ENCODE assay signal across 20 cellular contexts in genomic region chr5:100668511-100668910, GRCh38.
DNase-seq lines count a peak whose midpoint lies in the region; ATAC-seq and TF ChIP-seq lines count a peak whose summit lies in the region.
"Had no signal": no experiment of that assay in that cellular context is flagged by ENCODE, and none has a peak within 500 bp of the region (broad histone marks: within the 10 kb centered on the region; RNA-seq: fewer than 3 reads in every experiment).

No MANE protein-coding gene starts in this region.

- H3K36me3 ChIP-seq in RWPE2 (ENCODE audit: low read depth) (no peaks in the 10 kb centered on the region), esophagus squamous epithelium (no peaks in the 10 kb centered on the region)
- H3K36me3 ChIP-seq: tibial nerve had no signal

- peak; percentile 89 for ATAC-seq in RWPE2 (ENCODE audit: low read depth)
- ATAC-seq in GM18909 (IDR thresholded peaks at IDR 0.05; ENCODE audit: poor library complexity, unreplicated experiment), result no peak
- ATAC-seq: activated CD4-positive, alpha-beta T cell treated with anti-CD3 and anti-CD28 coated beads for 36 hours; left colon had no signal

- H3K9me3 ChIP-seq in RWPE2 (ENCODE audit: severe bottlenecking) (no peaks in the 10 kb centered on the region), esophagus squamous epithelium (no peaks in the 10 kb centered on the region)

- H3K4me1 ChIP-seq in RWPE2 (ENCODE audit: insufficient read depth, poor library complexity, severe bottlenecking), result peaks cover 29% of the 10 kb centered on the region
- no peaks in the 10 kb centered on the region for H3K4me1 ChIP-seq in esophagus squamous epithelium
- H3K4me1 ChIP-seq: parathyroid adenoma, tibial nerve had no signal

- peak; percentile 35 for DNase-seq in DMS53 (lab: John Stamatoyannopoulos, UW)
- no peak for DNase-seq in DMS53 treated with DMSO at 0.1 percent for 48 hours (lab: John Stamatoyannopoulos, UW; ENCODE audit: unreplicated experiment)
- no peak for DNase-seq in RWPE2 (ENCODE audit: low spot score)
- DNase-seq in fibroblast of mammary gland (ENCODE audit: low read depth), result peak; percentile 19
- DNase-seq in stimulated activated naive CD4-positive, alpha-beta T cell (lab: John Stamatoyannopoulos, UW), result no peak
- DNase-seq in NCI-H748 treated with DMSO at 0.1 percent for 48 hours (lab: John Stamatoyannopoulos, UW), result no peak
- DNase-seq in esophagus squamous epithelium (lab: John Stamatoyannopoulos, UW), result no peak
- DNase-seq: activated CD4-positive, alpha-beta T cell treated with anti-CD3 and anti-CD28 coated beads for 36 hours; activated gamma-delta T cell; anterior cingulate cortex; hypothalamus; Karpas-422; left colon; NCI-H1436 treated with DMSO at 0.1 percent for 48 hours; NCI-H345; small intestine had no signal

- TF ChIP-seq POLR2A in esophagus squamous epithelium (IDR thresholded peaks at IDR 0.05), result no peak

- H3K27me3 ChIP-seq in RWPE2 (ENCODE audit: insufficient read depth, poor library complexity, severe bottlenecking), result no peaks in the 10 kb centered on the region
- no peaks in the 10 kb centered on the region for H3K27me3 ChIP-seq in esophagus squamous epithelium
- H3K27me3 ChIP-seq: tibial nerve had no signal

- H3K4me3 ChIP-seq in RWPE2 (ENCODE audit: severe bottlenecking), result no peak overlapping the region
- no peak overlapping the region for H3K4me3 ChIP-seq in fibroblast of mammary gland (ENCODE audit: control insufficient read depth, low read depth, low read length)
- no peak overlapping the region for H3K4me3 ChIP-seq in esophagus squamous epithelium
- H3K4me3 ChIP-seq: tibial nerve had no signal

- H3K27ac ChIP-seq in RWPE2 (ENCODE audit: poor library complexity, severe bottlenecking), result peak overlapping the region; percentile 63
- no peak overlapping the region for H3K27ac ChIP-seq in esophagus squamous epithelium
- H3K27ac ChIP-seq: 22Rv1, parathyroid adenoma, tibial nerve had no signal

- intact Hi-C loops in esophagus squamous epithelium (cut with DNase I), result no loop called here

- no peak for TF ChIP-seq CTCF in RWPE2 (IDR thresholded peaks at IDR 0.05; ENCODE audit: poor library complexity, severe bottlenecking)
- TF ChIP-seq CTCF in fibroblast of mammary gland (conservative IDR thresholded peaks at IDR 0.05; ENCODE audit: control insufficient read depth, insufficient read depth, low read depth, low read length), result no peak
- no peak for TF ChIP-seq CTCF in esophagus squamous epithelium (IDR thresholded peaks at IDR 0.05)

- 50 to 75% methylated on average over 3 of the region's 3 CpGs for WGBS in esophagus squamous epithelium, 2 donors

Comparison
In these comparisons a context has a peak if more than half of its experiments do, and no peak if none do; other contexts are left out.
1. DNase-seq: peak in DMS53 (single experiment) and fibroblast of mammary gland (single experiment); none in DMS53 treated with DMSO at 0.1 percent for 48 hours (single experiment), RWPE2 (single experiment), stimulated activated naive CD4-positive, alpha-beta T cell (0 of 6), NCI-H748 treated with DMSO at 0.1 percent for 48 hours (single experiment) and esophagus squamous epithelium (single experiment).